8 cellular contexts compared by ENCODE assay signal in the genomic region with DNA sequence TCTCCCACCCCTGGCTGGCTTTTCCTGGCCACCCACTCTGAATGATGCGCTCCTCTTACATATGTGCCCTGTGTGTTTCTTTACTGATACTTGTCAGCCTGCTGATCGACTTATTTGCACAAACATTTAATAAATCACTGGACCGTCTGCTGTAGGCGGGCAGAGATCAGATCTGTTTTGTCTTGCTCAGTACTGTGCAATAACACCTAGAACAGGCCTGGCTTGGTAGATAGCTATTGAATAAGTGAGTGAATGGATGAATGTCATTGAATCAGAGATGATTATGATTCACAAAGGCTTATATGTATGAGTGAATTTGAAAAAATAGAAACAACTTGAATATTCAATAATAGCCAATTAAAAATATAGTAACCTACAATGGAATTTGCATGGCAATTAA.
"Had no signal": no experiment of that assay in that cellular context is flagged by ENCODE, and none has a peak within 500 bp of the region (broad histone marks: within the 10 kb centered on the region; RNA-seq: fewer than 3 reads in every experiment).

No MANE protein-coding gene starts in this region.

- DNase-seq: HCEC 1CT had no signal

- H3K36me3 Mint-ChIP-seq: IgD-negative memory B cell had no signal

- H3K4me3 Mint-ChIP-seq: GM23338, H9, IgD-negative memory B cell had no signal

- H2AFZ ChIP-seq: GM23338 had no signal

- H3K27ac ChIP-seq: HL-60 had no signal

- H3K9me3 Mint-ChIP-seq: GM23338, H9 had no signal

- ATAC-seq: GM23338, HepG2 had no signal

- H3K4me2 ChIP-seq: GM23338 had no signal

- H3K27ac Mint-ChIP-seq: GM23338, H9, IgD-negative memory B cell had no signal

- H3K4me3 ChIP-seq: GM23338 had no signal

- FAIRE-seq: H1, H54, HepG2 had no signal
